29 cellular contexts compared by ENCODE assay signal in genomic region chr11:87493516-87493915, GRCh38.
A peak's percentile ranks its signal among the peaks of the same experiment; 100 is the strongest.
DNase-seq lines count a peak whose midpoint lies in the region; ATAC-seq, FAIRE-seq and TF ChIP-seq lines count a peak whose summit lies in the region.
"Had no signal": no experiment of that assay in that cellular context is flagged by ENCODE, and none has a peak within 500 bp of the region (broad histone marks: within the 10 kb centered on the region; RNA-seq: fewer than 3 reads in every experiment).

No MANE protein-coding gene starts in this region.

- peak overlapping the region; percentile 25 for H3K9ac ChIP-seq in HUES6 (ENCODE audit: low read length)
- no peak overlapping the region for H3K9ac ChIP-seq in H1 (replicated peaks in 1 of 4; ENCODE audit: extremely low read depth in 1 of 4, low read depth in 3 of 4, low read length in 3 of 4)
- H3K9ac ChIP-seq: BLaER1 treated with 17β-estradiol and CSF1 and Interleukin-3, amounts not matched to agents 10 nM and 100 nM had no signal

- H4K91ac ChIP-seq in H1 (replicated peaks; ENCODE audit: insufficient read length, low read length) = no peak overlapping the region

- H3K4ac ChIP-seq in H1 (replicated peaks; ENCODE audit: insufficient read length, low read depth, low read length) = no peak overlapping the region

- H2BK15ac ChIP-seq in H1 (ENCODE audit: low read length) = no peak overlapping the region

- H3K36me3 Mint-ChIP-seq in natural killer cell treated with Interleukin-12 subunit alpha and Interleukin-12 subunit beta and Interleukin-15 and Interleukin-18, amount 100 ng/mL, for 72 hours = no peaks in the 10 kb centered on the region
- H3K36me3 Mint-ChIP-seq: brain had no signal

- no peaks in the 10 kb centered on the region for H3K79me1 ChIP-seq in H1 (ENCODE audit: low read depth, low read length)

- POLR2A ChIA-PET in H1 (lab: Charles Lee; ENCODE audit: partially characterized antibody) = no interaction called here

- TF ChIP-seq POLR2A in H1 (IDR thresholded peaks at IDR 0.05; ENCODE audit: control extremely low read depth in 1 of 2, low read depth in 2 of 2, low read length in 2 of 2) = no peak

- no peak overlapping the region for H3K23ac ChIP-seq in H1 (ENCODE audit: insufficient read length)

- H3K36me3 ChIP-seq in HUES6 (ENCODE audit: control insufficient read depth, insufficient read depth, low read length) (no peaks in the 10 kb centered on the region), H1 (ENCODE audit: control insufficient read depth in 2 of 4, insufficient read depth in 4 of 4, low read length in 3 of 4) (no peaks in the 10 kb centered on the region)
- H3K36me3 ChIP-seq: BLaER1 treated with 17β-estradiol and CSF1 and Interleukin-3, amounts not matched to agents 10 nM and 100 nM; lower lobe of right lung; MG63; SJCRH30 had no signal

- no peaks in the 10 kb centered on the region for H3K79me2 ChIP-seq in H1 (ENCODE audit: control insufficient read depth in 1 of 2, insufficient read depth in 2 of 2, low read length in 2 of 2)

- H3K4me1 Mint-ChIP-seq in natural killer cell treated with Interleukin-12 subunit alpha and Interleukin-12 subunit beta and Interleukin-15 and Interleukin-18, amount 100 ng/mL, for 72 hours (ENCODE audit: low read depth in 2 of 2) = no peaks in the 10 kb centered on the region
- H3K4me1 Mint-ChIP-seq: brain had no signal

- 4% methylated on average over 4 of the region's 4 CpGs; no CpG with 5 or more reads in 1 of the 2 experiments for WGBS in H1 (ENCODE audit: extremely low coverage in 1 of 2, insufficient coverage in 1 of 2, insufficient read length in 1 of 2, insufficient replicate concordance in 2 of 2, low coverage in 1 of 2, low lambda C conversion rate in 2 of 2, missing lambda C conversion rate in 1 of 2), 2 experiments

- peaks cover 11% of the 10 kb centered on the region for H3K9me3 Mint-ChIP-seq in natural killer cell treated with Interleukin-12 subunit alpha and Interleukin-12 subunit beta and Interleukin-15 and Interleukin-18, amount 100 ng/mL, for 72 hours
- H3K9me3 Mint-ChIP-seq: activated CD8-positive, alpha-beta T cell treated with anti-CD3 and anti-CD28 coated beads for 36 hours had no signal

- H2AK5ac ChIP-seq in H1 (ENCODE audit: low read depth, low read length) = no peak overlapping the region

- no peaks in the 10 kb centered on the region for H3K27me3 ChIP-seq in HUES6 (ENCODE audit: control insufficient read depth, insufficient read depth, low read length)
- no peaks in the 10 kb centered on the region; a peak in 2 of 7 replicates for H3K27me3 ChIP-seq in H1 (replicated peaks in 1 of 4; ENCODE audit: control insufficient read depth in 3 of 4, extremely low read depth in 1 of 4, insufficient read depth in 3 of 4, low read length in 3 of 4)
- H3K27me3 ChIP-seq: BLaER1 treated with 17β-estradiol and CSF1 and Interleukin-3, amounts not matched to agents 10 nM and 100 nM; MG63 had no signal

- CTCF ChIA-PET in H1 (lab: Charles Lee; ENCODE audit: partially characterized antibody) = interaction anchor here (0.8 to 1.2 kb wide), 3 partner anchors 20 to 138 kb away, joined by 3 to 4 read pairs (median 3); no protein-coding TSS in a partner anchor

- ATAC-seq in GM18519 (IDR thresholded peaks at IDR 0.05; ENCODE audit: low FRiP score, unreplicated experiment) = no peak
- no peak for ATAC-seq in natural killer cell treated with Interleukin-12 subunit alpha and Interleukin-12 subunit beta and Interleukin-15 and Interleukin-18, amount 100 ng/mL, for 72 hours
- ATAC-seq: activated CD4-positive, CD25-positive, alpha-beta regulatory T cell treated with anti-CD3 and anti-CD28 coated beads, Interleukin-2, amount 50 U/mL, for 24 hours; activated CD8-positive, alpha-beta T cell treated with anti-CD3 and anti-CD28 coated beads for 36 hours; K562; lower lobe of right lung had no signal

- H3K4me3 ChIP-seq in HUES6 (ENCODE audit: low read depth, low read length) (no peak overlapping the region), H1 (ENCODE audit: extremely low read depth in 1 of 4, insufficient read depth in 2 of 4, low read depth in 3 of 4, low read length in 4 of 4) (peak overlapping the region in 1 of 4 experiments; percentile 19; a peak in 1 of 8 replicates)
- H3K4me3 ChIP-seq: BLaER1 treated with 17β-estradiol and CSF1 and Interleukin-3, amounts not matched to agents 10 nM and 100 nM; K562; lower lobe of right lung; MG63; SJCRH30 had no signal

- no peaks in the 10 kb centered on the region for H3K23me2 ChIP-seq in H1 (ENCODE audit: low read depth, low read length)

- peak in 1 of 2 experiments; percentile 33; a peak in 1 of 3 replicates for TF ChIP-seq EP300 in H1 (IDR thresholded peaks at IDR 0.05; ENCODE audit: borderline replicate concordance in 1 of 2, low read depth in 2 of 2, low read length in 2 of 2)

- no peak overlapping the region for H3K4me3 Mint-ChIP-seq in natural killer cell treated with Interleukin-12 subunit alpha and Interleukin-12 subunit beta and Interleukin-15 and Interleukin-18, amount 100 ng/mL, for 72 hours
- H3K4me3 Mint-ChIP-seq: activated CD8-positive, alpha-beta T cell treated with anti-CD3 and anti-CD28 coated beads for 36 hours; brain had no signal

- H4K8ac ChIP-seq in H1 (ENCODE audit: extremely low read depth, insufficient read depth, low read length) = no peak overlapping the region

- DNase-seq in AG08396 (ENCODE audit: low spot score) (peak; percentile 14), H1 (ENCODE audit: low read depth in 1 of 2, low spot score in 2 of 2) (peak in 1 of 2 experiments; percentile 34), iris pigment epithelial cell (ENCODE audit: low read depth) (peak; percentile 10), NCI-H1417 (lab: John Stamatoyannopoulos, UW) (no peak)
- DNase-seq in activated CD4-positive, alpha-beta T cell treated with anti-CD3 and anti-CD28 coated beads for 1 hour = no peak
- DNase-seq in natural killer cell treated with Interleukin-12 subunit alpha and Interleukin-12 subunit beta and Interleukin-15 and Interleukin-18, amount 100 ng/mL, for 72 hours (ENCODE audit: low spot score) = no peak
- DNase-seq: activated CD8-positive, alpha-beta T cell treated with anti-CD3 and anti-CD28 coated beads for 36 hours; activated effector memory CD4-positive, alpha-beta T cell treated with Interleukin-2 at 50 U/mL for 16 hours; activated T-cell treated with anti-CD3 and anti-CD28 coated beads for 4 hours; Caco-2; DMS79; head of caudate nucleus; islet precursor cell; lower lobe of right lung; MG63; NCI-H1436 treated with DMSO at 0.1 percent for 48 hours; NCI-H510A treated with DMSO at 0.1 percent for 48 hours; SJCRH30; trophoblast cell had no signal

- TF ChIP-seq CTCF in H1 (IDR thresholded peaks at IDR 0.05; ENCODE audit: control extremely low read depth in 1 of 3, insufficient read depth in 1 of 3, low read depth in 1 of 3, low read length in 3 of 3) = no peak

- H3K27ac ChIP-seq in HUES6 (ENCODE audit: low read depth, low read length) (peak overlapping the region; percentile 32; the same call in 1 of the 2 replicates), H1 (ENCODE audit: low read depth, low read length) (no peak overlapping the region)
- H3K27ac ChIP-seq: BLaER1 treated with 17β-estradiol and CSF1 and Interleukin-3, amounts not matched to agents 10 nM and 100 nM; epithelial cell of prostate; lower lobe of right lung; SJCRH30 had no signal

- H3K9me3 ChIP-seq in HUES6 (ENCODE audit: control insufficient read depth, insufficient read depth, low read depth, low read length) (peaks cover 13% of the 10 kb centered on the region; the same call in 1 of the 2 replicates), H1 (ENCODE audit: insufficient read depth in 2 of 2, low read depth in 1 of 2, low read length in 1 of 2) (no peaks in the 10 kb centered on the region)
- H3K9me3 ChIP-seq: BLaER1 treated with 17β-estradiol and CSF1 and Interleukin-3, amounts not matched to agents 10 nM and 100 nM; Caco-2; lower lobe of right lung; MG63; SJCRH30 had no signal

- no peak overlapping the region for H3K18ac ChIP-seq in H1 (ENCODE audit: extremely low read depth, low read length)

- H4K20me1 ChIP-seq in H1 (replicated peaks in 1 of 2; ENCODE audit: control insufficient read depth in 1 of 2, insufficient read depth in 2 of 2, low read length in 2 of 2) = no peaks in the 10 kb centered on the region
- H4K20me1 ChIP-seq: BLaER1 treated with 17β-estradiol and CSF1 and Interleukin-3, amounts not matched to agents 10 nM and 100 nM had no signal

- H2BK12ac ChIP-seq in H1 (ENCODE audit: low read depth, low read length) = no peak overlapping the region

- no peak overlapping the region for H2BK5ac ChIP-seq in H1 (ENCODE audit: low read depth, low read length)

- H3K56ac ChIP-seq in H1 (replicated peaks; ENCODE audit: insufficient read length, low read depth, low read length) = no peak overlapping the region

- H3K4me2 ChIP-seq in H1 (ENCODE audit: insufficient read depth in 1 of 2, low read depth in 2 of 2, low read length in 2 of 2) = peak overlapping the region; percentile 47 to 56
- H3K4me2 ChIP-seq: BLaER1 treated with 17β-estradiol and CSF1 and Interleukin-3, amounts not matched to agents 10 nM and 100 nM had no signal

- H3K4me1 ChIP-seq in HUES6 (ENCODE audit: control insufficient read depth, insufficient read depth, low read length) = peaks cover 14% of the 10 kb centered on the region
- peaks cover 0 to 10% (median 3%) of the 10 kb centered on the region in 4 experiments; a peak in 3 of 7 replicates for H3K4me1 ChIP-seq in H1 (replicated peaks in 1 of 4; ENCODE audit: control insufficient read depth in 3 of 4, insufficient read depth in 4 of 4, low read length in 3 of 4)
- H3K4me1 ChIP-seq: BLaER1 treated with 17β-estradiol and CSF1 and Interleukin-3, amounts not matched to agents 10 nM and 100 nM; Caco-2; lower lobe of right lung; SJCRH30 had no signal

- FAIRE-seq in H1 (lab: Jason Lieb, UNC) = peak; percentile 88
- FAIRE-seq: A204.1, GM19239, K562, RCC 7860 had no signal

- no peak overlapping the region for H3K14ac ChIP-seq in H1 (ENCODE audit: insufficient read length)

- no peak overlapping the region for H3K27ac Mint-ChIP-seq in natural killer cell treated with Interleukin-12 subunit alpha and Interleukin-12 subunit beta and Interleukin-15 and Interleukin-18, amount 100 ng/mL, for 72 hours
- H3K27ac Mint-ChIP-seq: activated CD8-positive, alpha-beta T cell treated with anti-CD3 and anti-CD28 coated beads for 36 hours; brain had no signal

- TF ChIP-seq RAD21 in H1 (IDR thresholded peaks at IDR 0.05 in 1 of 2, conservative IDR thresholded peaks at IDR 0.05 in 1 of 2; ENCODE audit: low read depth in 2 of 2, low read length in 2 of 2) = no peak

- no peak overlapping the region for H2AFZ ChIP-seq in H1 (ENCODE audit: low read length)

- no peak overlapping the region for H2BK20ac ChIP-seq in H1 (ENCODE audit: low read length)

- H2BK120ac ChIP-seq in H1 (replicated peaks; ENCODE audit: low read depth, low read length) = no peak overlapping the region

- H3K27me3 Mint-ChIP-seq in natural killer cell treated with Interleukin-12 subunit alpha and Interleukin-12 subunit beta and Interleukin-15 and Interleukin-18, amount 100 ng/mL, for 72 hours = no peaks in the 10 kb centered on the region
- H3K27me3 Mint-ChIP-seq: activated CD8-positive, alpha-beta T cell treated with anti-CD3 and anti-CD28 coated beads for 36 hours had no signal

- H4K5ac ChIP-seq in H1 (ENCODE audit: insufficient read length, low read depth, low read length) = no peak overlapping the region

Comparison
In these comparisons a context has a peak if more than half of its experiments do, and no peak if none do; other contexts are left out.
1. DNase-seq: peak in AG08396 (single experiment) and iris pigment epithelial cell (single experiment); none in NCI-H1417 (0 of 3), activated CD4-positive, alpha-beta T cell treated with anti-CD3 and anti-CD28 coated beads for 1 hour (single experiment) and natural killer cell treated with Interleukin-12 subunit alpha and Interleukin-12 subunit beta and Interleukin-15 and Interleukin-18, amount 100 ng/mL, for 72 hours (single experiment).